In genomic region chr4:75005727-75006126, GRCh38 we compare ENCODE assay signal across 22 cellular contexts.
A peak's percentile ranks its signal among the peaks of the same experiment; 100 is the strongest.
DNase-seq lines count a peak whose midpoint lies in the region; ATAC-seq and TF ChIP-seq lines count a peak whose summit lies in the region.
"Had no signal": no experiment of that assay in that cellular context is flagged by ENCODE, and none has a peak within 500 bp of the region (broad histone marks: within the 10 kb centered on the region; RNA-seq: fewer than 3 reads in every experiment).

No MANE protein-coding gene starts in this region.

- H3K27me3 ChIP-seq in KMS-11 (ENCODE audit: insufficient read depth, low read depth) (no peaks in the 10 kb centered on the region), MM.1S (replicated peaks; ENCODE audit: insufficient read depth, low read length) (no peaks in the 10 kb centered on the region), psoas muscle (ENCODE audit: insufficient read depth in 3 of 3, low read length in 2 of 3) (no peaks in the 10 kb centered on the region)

- H3K4me2 ChIP-seq in KMS-11, result peak overlapping the region; percentile 69
- peak overlapping the region; percentile 29; the same call in 1 of the 2 replicates for H3K4me2 ChIP-seq in MM.1S (ENCODE audit: low read depth, low read length)

- H3K9ac ChIP-seq in KMS-11 (peak overlapping the region; percentile 57; the same call in 1 of the 2 replicates), MM.1S (ENCODE audit: low read length) (no peak overlapping the region)

- no peak for ATAC-seq in psoas muscle
- ATAC-seq in activated CD4-positive, alpha-beta T cell treated with anti-CD3 and anti-CD28 coated beads for 36 hours, result no peak
- ATAC-seq: CD8-positive, alpha-beta T cell; PC-3 had no signal

- H3K36me3 Mint-ChIP-seq in glutamatergic neuron (ENCODE audit: unreplicated experiment), result peaks cover 10% of the 10 kb centered on the region
- no peaks in the 10 kb centered on the region for H3K36me3 Mint-ChIP-seq in activated CD4-positive, alpha-beta T cell treated with anti-CD3 and anti-CD28 coated beads for 36 hours (ENCODE audit: low read depth)
- H3K36me3 Mint-ChIP-seq: CD8-positive, alpha-beta T cell had no signal

- H3K4me3 Mint-ChIP-seq in glutamatergic neuron (ENCODE audit: unreplicated experiment), result no peak overlapping the region
- H3K4me3 Mint-ChIP-seq in activated CD4-positive, alpha-beta T cell treated with anti-CD3 and anti-CD28 coated beads for 36 hours, result no peak overlapping the region
- H3K4me3 Mint-ChIP-seq: CD8-positive, alpha-beta T cell; HFFc6 had no signal

- peak overlapping the region; percentile 39 for H3K27ac Mint-ChIP-seq in glutamatergic neuron (ENCODE audit: unreplicated experiment)
- no peak overlapping the region for H3K27ac Mint-ChIP-seq in activated CD4-positive, alpha-beta T cell treated with anti-CD3 and anti-CD28 coated beads for 36 hours
- H3K27ac Mint-ChIP-seq: CD8-positive, alpha-beta T cell; HFFc6 had no signal

- CTCF ChIA-PET in activated CD4-positive, alpha-beta T cell treated with anti-CD3 and anti-CD28 coated beads for 36 hours (lab: Charles Lee), result no interaction called here

- TF ChIP-seq CTCF in KMS-11 (conservative IDR thresholded peaks at IDR 0.05; ENCODE audit: low read depth, low read length) (no peak), MM.1S (IDR thresholded peaks at IDR 0.05; ENCODE audit: low read length) (no peak), glutamatergic neuron (IDR thresholded peaks at IDR 0.05; ENCODE audit: partially characterized antibody, unreplicated experiment) (no peak), psoas muscle (IDR thresholded peaks at IDR 0.05) (no peak)

- H4K20me1 ChIP-seq in KMS-11 (ENCODE audit: insufficient read depth) (no peaks in the 10 kb centered on the region), MM.1S (ENCODE audit: insufficient read depth, low read length) (no peaks in the 10 kb centered on the region)

- H3K79me2 ChIP-seq in KMS-11 (ENCODE audit: insufficient read depth, low read depth), result no peaks in the 10 kb centered on the region
- peaks cover 59% of the 10 kb centered on the region for H3K79me2 ChIP-seq in MM.1S (ENCODE audit: low read length)

- H3K27me3 Mint-ChIP-seq in glutamatergic neuron (ENCODE audit: unreplicated experiment), result peaks cover 3% of the 10 kb centered on the region
- H3K27me3 Mint-ChIP-seq in activated CD4-positive, alpha-beta T cell treated with anti-CD3 and anti-CD28 coated beads for 36 hours, result no peaks in the 10 kb centered on the region

- peaks cover 32% of the 10 kb centered on the region for H3K4me1 Mint-ChIP-seq in glutamatergic neuron (ENCODE audit: low read depth, unreplicated experiment)
- no peaks in the 10 kb centered on the region for H3K4me1 Mint-ChIP-seq in activated CD4-positive, alpha-beta T cell treated with anti-CD3 and anti-CD28 coated beads for 36 hours

- in situ Hi-C loops in KBM-7 (cut with MboI; ENCODE audit: low pct_unique_long_range_greater_than_20kb, low sequenced_read_pairs), result no loop called here

- H3K36me3 ChIP-seq in KMS-11 (ENCODE audit: insufficient read depth), result no peaks in the 10 kb centered on the region
- H3K36me3 ChIP-seq in MM.1S (replicated peaks; ENCODE audit: insufficient read depth, low read length), result no peaks in the 10 kb centered on the region
- no peaks in the 10 kb centered on the region for H3K36me3 ChIP-seq in psoas muscle (ENCODE audit: insufficient read depth in 1 of 2, low read depth in 1 of 2)
- H3K36me3 ChIP-seq: HAP-1 had no signal

- 0 out of 2 replicates have a peak overlapping the region, but pooled peaks have one; percentile 26 for H2AFZ ChIP-seq in KMS-11 (ENCODE audit: low read depth)
- H2AFZ ChIP-seq in MM.1S (ENCODE audit: low read length), result no peak overlapping the region

- intact Hi-C loops in psoas muscle (cut with DNase I), result loop anchor here (5.0 to 10.0 kb wide), 2 partner anchors 38 to 61 kb away; no protein-coding TSS in a partner anchor
- intact Hi-C loops in activated CD4-positive, alpha-beta T cell treated with anti-CD3 and anti-CD28 coated beads for 36 hours (cut with DNase I, micrococcal nuclease), result no loop called here

- H3K4me3 ChIP-seq in KMS-11 (IDR thresholded peaks at IDR 0.05; ENCODE audit: insufficient read depth, low read depth, low read length) (peak overlapping the region; percentile 35), MM.1S (ENCODE audit: low read length) (no peak overlapping the region), psoas muscle (no peak overlapping the region)
- H3K4me3 ChIP-seq: HAP-1 had no signal

- H3K4me1 ChIP-seq in KMS-11 (ENCODE audit: low read depth, poor library complexity, severe bottlenecking) (peaks cover 51% of the 10 kb centered on the region), MM.1S (ENCODE audit: low read length) (peaks cover 28% of the 10 kb centered on the region), psoas muscle (peaks cover 27% of the 10 kb centered on the region)
- H3K4me1 ChIP-seq: Caco-2 had no signal

- H3K9me3 Mint-ChIP-seq in glutamatergic neuron (ENCODE audit: unreplicated experiment), result peaks cover 15% of the 10 kb centered on the region
- H3K9me3 Mint-ChIP-seq in activated CD4-positive, alpha-beta T cell treated with anti-CD3 and anti-CD28 coated beads for 36 hours (ENCODE audit: low read depth), result peaks cover 13% of the 10 kb centered on the region

- no peaks in the 10 kb centered on the region for H3K9me3 ChIP-seq in MM.1S (replicated peaks; ENCODE audit: insufficient read depth, low read length)
- H3K9me3 ChIP-seq in psoas muscle, result peaks cover 7% of the 10 kb centered on the region
- H3K9me3 ChIP-seq: Caco-2, HAP-1 had no signal

- H3K9me2 ChIP-seq in MM.1S (replicated peaks; ENCODE audit: insufficient read depth, low read length), result no peaks in the 10 kb centered on the region

- WGBS in psoas muscle, 3 donors, result 82 to 100% (median 83%) methylated on average over 1 of the region's 1 CpG

- H3K27ac ChIP-seq in KMS-11, result peak overlapping the region; percentile 83
- peak overlapping the region; percentile 74; the same call in 1 of the 2 replicates for H3K27ac ChIP-seq in MM.1S (ENCODE audit: low read length)
- H3K27ac ChIP-seq in psoas muscle, result peak overlapping the region; percentile 82

- H3F3A ChIP-seq in MM.1S (ENCODE audit: insufficient read depth, low read length), result peaks cover 16% of the 10 kb centered on the region

- DNase-seq in MM.1S, result no peak
- DNase-seq in glutamatergic neuron, result no peak
- DNase-seq in psoas muscle, result no peak
- no peak for DNase-seq in KBM-7
- no peak for DNase-seq in NCI-H2171 treated with DMSO at 0.1 percent for 48 hours (lab: John Stamatoyannopoulos, UW)
- no peak for DNase-seq in activated CD4-positive, alpha-beta T cell treated with anti-CD3 and anti-CD28 coated beads for 36 hours
- DNase-seq: C1 segment of cervical spinal cord; Caco-2; CD8-positive, alpha-beta T cell; GOT3; HFFc6; IMR-90; NCI-H1092 treated with DMSO at 0.1 percent for 48 hours; NCI-H1436; NCI-H187; NCI-H2081 treated with DMSO at 0.1 percent for 48 hours; NCI-H345; NCI-H774; NK-92 treated with Interleukin-12 subunit alpha and Interleukin-12 subunit beta, amount 100 ng/mL, for 24 hours had no signal

- POLR2A ChIA-PET in activated CD4-positive, alpha-beta T cell treated with anti-CD3 and anti-CD28 coated beads for 36 hours (lab: Charles Lee), result no interaction called here

Comparison
In these comparisons a context has a peak if more than half of its experiments do, and no peak if none do; other contexts are left out.
1. intact Hi-C loops: an anchor here in psoas muscle (5.0 to 10.0 kb wide); none called in activated CD4-positive, alpha-beta T cell treated with anti-CD3 and anti-CD28 coated beads for 36 hours.